35 cellular contexts compared by ENCODE assay signal in genomic region chr13:59997976-59998375, GRCh38.
"Had no signal": no experiment of that assay in that cellular context is flagged by ENCODE, and none has a peak within 500 bp of the region (broad histone marks: within the 10 kb centered on the region; RNA-seq: fewer than 3 reads in every experiment).

No MANE protein-coding gene starts in this region.

- H3K4me3 ChIP-seq: body of pancreas, breast epithelium had no signal

- H3K9me3 Mint-ChIP-seq: activated B cell treated with CpG ODN at 0.5 μM for 24 hours; activated CD4-positive, alpha-beta memory T cell treated with anti-CD3 and anti-CD28 coated beads for 36 hours; activated CD4-positive, alpha-beta T cell treated with anti-CD3 and anti-CD28 coated beads, Interleukin-2, amount 10 ng/mL, durations not matched to agents 7 days and 5 days; activated CD8-positive, alpha-beta T cell treated with anti-CD3 and anti-CD28 coated beads for 36 hours; activated naive CD4-positive, alpha-beta T cell treated with anti-CD3 and anti-CD28 coated beads, Interleukin-2, amount 10 ng/mL, durations not matched to agents 7 days and 5 days; activated naive CD4-positive, alpha-beta T cell treated with anti-CD3 and anti-CD28 coated beads, Interleukin-2, amount 50 U/mL, for 24 hours; activated naive CD8-positive, alpha-beta T cell treated with anti-CD3 and anti-CD28 coated beads, Interleukin-2, amount 50 U/mL, for 24 hours; activated T-cell treated with anti-CD3 and anti-CD28 coated beads, Interleukin-2, amount 50 U/mL, for 4 hours; activated T-cell treated with anti-CD3 and anti-CD28 coated beads, Interleukin-2, amount 50 U/mL, for 72 hours; activated T-helper 1 cell treated with anti-CD3 and anti-CD28 coated beads, Interleukin-12 subunit alpha, Interleukin-12 subunit beta, Interleukin-2, Interleukin-4 antibody, amounts not matched to agents 30 ng/mL and 10 ng/mL and 1 ng/mL, durations not matched to agents 14 hours and 24 hours and 36 hours; activated T-helper 17 cell treated with anti-CD3 and anti-CD28 coated beads, Interleukin-2, amount 50 U/mL, for 72 hours; T-helper 1 cell treated with Interleukin-12 subunit alpha and Interleukin-12 subunit beta and Interleukin-4 antibody, amounts not matched to agents 30 μg/mL and 1 μg/mL, for 36 hours; T-helper 2 cell treated with Interferon-gamma antibody and Interleukin-4, amounts not matched to agents 5 μg/mL and 100 μg/mL, for 36 hours had no signal

- ATAC-seq: activated CD8-positive, alpha-beta T cell treated with anti-CD3 and anti-CD28 coated beads for 36 hours; activated naive CD8-positive, alpha-beta T cell treated with anti-CD3 and anti-CD28 coated beads, Interleukin-2, amount 50 U/mL, for 24 hours; activated T-cell treated with anti-CD3 and anti-CD28 coated beads, Interleukin-2, amount 50 U/mL, for 4 hours; activated T-cell treated with anti-CD3 and anti-CD28 coated beads, Interleukin-2, amount 50 U/mL, for 72 hours; activated T-helper 17 cell treated with anti-CD3 and anti-CD28 coated beads, Interleukin-2, amount 50 U/mL, for 72 hours; body of pancreas had no signal

- H3K27ac Mint-ChIP-seq: activated B cell treated with CpG ODN at 0.5 μM for 24 hours; activated CD4-positive, alpha-beta memory T cell treated with anti-CD3 and anti-CD28 coated beads for 36 hours; activated CD4-positive, alpha-beta T cell treated with anti-CD3 and anti-CD28 coated beads, Interleukin-2, amount 10 ng/mL, durations not matched to agents 7 days and 5 days; activated CD8-positive, alpha-beta T cell treated with anti-CD3 and anti-CD28 coated beads for 36 hours; activated naive CD4-positive, alpha-beta T cell treated with anti-CD3 and anti-CD28 coated beads, Interleukin-2, amount 10 ng/mL, durations not matched to agents 7 days and 5 days; activated naive CD4-positive, alpha-beta T cell treated with anti-CD3 and anti-CD28 coated beads, Interleukin-2, amount 50 U/mL, for 24 hours; activated naive CD8-positive, alpha-beta T cell; activated naive CD8-positive, alpha-beta T cell treated with anti-CD3 and anti-CD28 coated beads, Interleukin-2, amount 10 ng/mL, durations not matched to agents 7 days and 5 days; activated naive CD8-positive, alpha-beta T cell treated with anti-CD3 and anti-CD28 coated beads, Interleukin-2, amount 50 U/mL, for 24 hours; activated T-cell treated with anti-CD3 and anti-CD28 coated beads, Interleukin-2, amount 50 U/mL, for 72 hours; activated T-helper 1 cell treated with anti-CD3 and anti-CD28 coated beads, Interleukin-12 subunit alpha, Interleukin-12 subunit beta, Interleukin-2, Interleukin-4 antibody, amounts not matched to agents 30 ng/mL and 10 ng/mL and 1 ng/mL, durations not matched to agents 14 hours and 24 hours and 36 hours; activated T-helper 17 cell treated with anti-CD3 and anti-CD28 coated beads, Interleukin-2, amount 50 U/mL, for 72 hours; T-helper 1 cell treated with Interleukin-12 subunit alpha and Interleukin-12 subunit beta and Interleukin-4 antibody, amounts not matched to agents 30 μg/mL and 1 μg/mL, for 36 hours; T-helper 2 cell treated with Interferon-gamma antibody and Interleukin-4, amounts not matched to agents 5 μg/mL and 100 μg/mL, for 36 hours had no signal

- H3K27me3 ChIP-seq: body of pancreas, brain microvascular endothelial cell, breast epithelium had no signal

- H3K27ac ChIP-seq: body of pancreas, brain microvascular endothelial cell, breast epithelium, VCaP had no signal

- FAIRE-seq: astrocyte, TTC549 had no signal

- H3K9me3 ChIP-seq: body of pancreas, breast epithelium had no signal

- H3K27me3 Mint-ChIP-seq: activated B cell treated with CpG ODN at 0.5 μM for 24 hours; activated CD4-positive, alpha-beta memory T cell treated with anti-CD3 and anti-CD28 coated beads for 36 hours; activated CD4-positive, alpha-beta T cell treated with anti-CD3 and anti-CD28 coated beads, Interleukin-2, amount 10 ng/mL, durations not matched to agents 7 days and 5 days; activated CD8-positive, alpha-beta T cell treated with anti-CD3 and anti-CD28 coated beads for 36 hours; activated naive CD4-positive, alpha-beta T cell treated with anti-CD3 and anti-CD28 coated beads, Interleukin-2, amount 50 U/mL, for 24 hours; activated naive CD8-positive, alpha-beta T cell; activated naive CD8-positive, alpha-beta T cell treated with anti-CD3 and anti-CD28 coated beads, Interleukin-2, amount 10 ng/mL, durations not matched to agents 7 days and 5 days; activated naive CD8-positive, alpha-beta T cell treated with anti-CD3 and anti-CD28 coated beads, Interleukin-2, amount 50 U/mL, for 24 hours; activated T-helper 17 cell treated with anti-CD3 and anti-CD28 coated beads, Interleukin-2, amount 50 U/mL, for 72 hours had no signal

- H3K36me3 Mint-ChIP-seq: activated naive CD4-positive, alpha-beta T cell treated with anti-CD3 and anti-CD28 coated beads, Interleukin-2, amount 50 U/mL, for 24 hours; activated naive CD8-positive, alpha-beta T cell had no signal

- H3K4me1 ChIP-seq: body of pancreas, breast epithelium had no signal

- H3K4me1 Mint-ChIP-seq: activated B cell treated with CpG ODN at 0.5 μM for 24 hours; activated naive CD4-positive, alpha-beta T cell treated with anti-CD3 and anti-CD28 coated beads, Interleukin-2, amount 10 ng/mL, durations not matched to agents 7 days and 5 days; activated naive CD4-positive, alpha-beta T cell treated with anti-CD3 and anti-CD28 coated beads, Interleukin-2, amount 50 U/mL, for 24 hours; activated naive CD8-positive, alpha-beta T cell treated with anti-CD3 and anti-CD28 coated beads, Interleukin-2, amount 50 U/mL, for 24 hours; activated T-helper 17 cell treated with anti-CD3 and anti-CD28 coated beads, Interleukin-2, amount 50 U/mL, for 72 hours had no signal

- H3K4me3 Mint-ChIP-seq: activated B cell treated with CpG ODN at 0.5 μM for 24 hours; activated CD4-positive, alpha-beta memory T cell treated with anti-CD3 and anti-CD28 coated beads for 36 hours; activated CD4-positive, alpha-beta T cell treated with anti-CD3 and anti-CD28 coated beads, Interleukin-2, amount 10 ng/mL, durations not matched to agents 7 days and 5 days; activated CD8-positive, alpha-beta T cell treated with anti-CD3 and anti-CD28 coated beads for 36 hours; activated naive CD4-positive, alpha-beta T cell treated with anti-CD3 and anti-CD28 coated beads, Interleukin-2, amount 10 ng/mL, durations not matched to agents 7 days and 5 days; activated naive CD4-positive, alpha-beta T cell treated with anti-CD3 and anti-CD28 coated beads, Interleukin-2, amount 50 U/mL, for 24 hours; activated naive CD8-positive, alpha-beta T cell; activated naive CD8-positive, alpha-beta T cell treated with anti-CD3 and anti-CD28 coated beads, Interleukin-2, amount 10 ng/mL, durations not matched to agents 7 days and 5 days; activated naive CD8-positive, alpha-beta T cell treated with anti-CD3 and anti-CD28 coated beads, Interleukin-2, amount 50 U/mL, for 24 hours; activated T-cell treated with anti-CD3 and anti-CD28 coated beads, Interleukin-2, amount 50 U/mL, for 4 hours; activated T-cell treated with anti-CD3 and anti-CD28 coated beads, Interleukin-2, amount 50 U/mL, for 72 hours; activated T-helper 1 cell treated with anti-CD3 and anti-CD28 coated beads, Interleukin-12 subunit alpha, Interleukin-12 subunit beta, Interleukin-2, Interleukin-4 antibody, amounts not matched to agents 30 ng/mL and 10 ng/mL and 1 ng/mL, durations not matched to agents 14 hours and 24 hours and 36 hours; activated T-helper 17 cell treated with anti-CD3 and anti-CD28 coated beads, Interleukin-2, amount 50 U/mL, for 72 hours; T-helper 1 cell treated with Interleukin-12 subunit alpha and Interleukin-12 subunit beta and Interleukin-4 antibody, amounts not matched to agents 30 μg/mL and 1 μg/mL, for 36 hours; T-helper 2 cell treated with Interferon-gamma antibody and Interleukin-4, amounts not matched to agents 5 μg/mL and 100 μg/mL, for 36 hours had no signal

- H3K36me3 ChIP-seq: brain microvascular endothelial cell, breast epithelium had no signal

- DNase-seq: activated B cell treated with CpG ODN at 0.5 μM for 24 hours; activated CD4-positive, alpha-beta memory T cell treated with anti-CD3 and anti-CD28 coated beads for 36 hours; activated CD4-positive, alpha-beta T cell treated with anti-CD3 and anti-CD28 coated beads for 4 hours; activated CD4-positive, alpha-beta T cell treated with anti-CD3 and anti-CD28 coated beads, Interleukin-2, amount 10 ng/mL, durations not matched to agents 7 days and 5 days; activated CD4-positive, CD25-positive, alpha-beta regulatory T cell treated with anti-CD3 and anti-CD28 coated beads, Interleukin-2, amount 50 U/mL, for 72 hours; activated CD8-positive, alpha-beta memory T cell treated with anti-CD3 and anti-CD28 coated beads, Interleukin-2, amount 50 U/mL, for 4 hours; activated CD8-positive, alpha-beta T cell treated with anti-CD3 and anti-CD28 coated beads for 36 hours; activated effector memory CD4-positive, alpha-beta T cell treated with Interleukin-2 at 50 U/mL for 16 hours; activated gamma-delta T cell; activated naive CD4-positive, alpha-beta T cell treated with anti-CD3 and anti-CD28 coated beads, Interleukin-2, amount 10 ng/mL, durations not matched to agents 7 days and 5 days; activated naive CD4-positive, alpha-beta T cell treated with Interleukin-2 at 50 U/mL for 16 hours; activated naive CD8-positive, alpha-beta T cell treated with anti-CD3 and anti-CD28 coated beads, Interleukin-2, amount 10 ng/mL, durations not matched to agents 7 days and 5 days; activated naive CD8-positive, alpha-beta T cell treated with anti-CD3 and anti-CD28 coated beads, Interleukin-2, amount 50 U/mL, for 24 hours; activated T-cell treated with anti-CD3 and anti-CD28 coated beads for 4 hours; activated T-cell treated with anti-CD3 and anti-CD28 coated beads, Interleukin-2, amount 50 U/mL, for 1 hour; activated T-cell treated with anti-CD3 and anti-CD28 coated beads, Interleukin-2, amount 50 U/mL, for 4 hours; activated T-cell treated with anti-CD3 and anti-CD28 coated beads, Interleukin-2, amount 50 U/mL, for 72 hours; amniotic stem cell; aorta; body of pancreas; brain microvascular endothelial cell; central memory CD4-positive, alpha-beta T cell; T-helper 1 cell; T-helper 2 cell; T-helper 9 cell had no signal
